ENCODE assay signal across 9 cellular contexts in genomic region chr17:29158515-29159275, GRCh38. TPM values are rescaled to one million over a fixed set of nuclear protein-coding genes. Genes with fewer than 3 reads are reported as not detected.
DNase-seq lines count a peak whose midpoint lies in the region; ATAC-seq and TF ChIP-seq lines count a peak whose summit lies in the region.
"Had no signal": no experiment of that assay in that cellular context is flagged by ENCODE, and none has a peak within 500 bp of the region (broad histone marks: within the 10 kb centered on the region; RNA-seq: fewer than 3 reads in every experiment).

No MANE protein-coding gene starts in this region.

- H3K27ac Mint-ChIP-seq in central memory CD8-positive, alpha-beta T cell (ENCODE audit: low read depth), result peak overlapping the region; percentile 6

- peaks cover 4% of the 10 kb centered on the region for H3K36me3 Mint-ChIP-seq in central memory CD8-positive, alpha-beta T cell (ENCODE audit: insufficient read depth)

- no peak for ATAC-seq in central memory CD8-positive, alpha-beta T cell (replicated peaks; ENCODE audit: extremely low read depth, poor library complexity, severe bottlenecking)
- ATAC-seq in HG02763 (IDR thresholded peaks at IDR 0.05; ENCODE audit: unreplicated experiment) (no peak), GM18909 (IDR thresholded peaks at IDR 0.05; ENCODE audit: poor library complexity, unreplicated experiment) (no peak)

- H3K4me3 Mint-ChIP-seq in central memory CD8-positive, alpha-beta T cell, result no peak overlapping the region

- no peak for TF ChIP-seq RAD21 in Ishikawa (IDR thresholded peaks at IDR 0.05; ENCODE audit: low read depth)

- H3K4me1 Mint-ChIP-seq in central memory CD8-positive, alpha-beta T cell, result peaks cover 24% of the 10 kb centered on the region

- DNase-seq in AG08396 (ENCODE audit: low spot score) (peak; percentile 90), mucosa of gallbladder (ENCODE audit: low spot score) (peak; percentile 33), NCI-H446 treated with DMSO at 0.1 percent for 48 hours (lab: John Stamatoyannopoulos, UW) (no peak), iPS-NIHi7 (ENCODE audit: extremely low spot score) (no peak)
- DNase-seq in central memory CD8-positive, alpha-beta T cell (ENCODE audit: low spot score in 2 of 2), result no peak
- DNase-seq: NCI-H1930 had no signal

- TF ChIP-seq EP300 in Ishikawa (IDR thresholded peaks at IDR 0.05; ENCODE audit: borderline replicate concordance), result 0 out of 2 replicates have a peak, but pooled peaks have one; percentile 56

- no peaks in the 10 kb centered on the region for H3K9me3 Mint-ChIP-seq in central memory CD8-positive, alpha-beta T cell

- no peaks in the 10 kb centered on the region for H3K27me3 Mint-ChIP-seq in central memory CD8-positive, alpha-beta T cell

TF ChIP-seq in Ishikawa, 13 proteins besides CTCF, POLR2A, EP300 and RAD21:
- TF ChIP-seq NFIC (IDR thresholded peaks at IDR 0.05), result peak; percentile 23; the same call in 1 of the 2 replicates
- TF ChIP-seq CREB1 (IDR thresholded peaks at IDR 0.05; ENCODE audit: low read depth), result no peak
- no peak for TF ChIP-seq TAF1 (IDR thresholded peaks at IDR 0.05; ENCODE audit: low read depth)
- TF ChIP-seq TCF12 (IDR thresholded peaks at IDR 0.05; ENCODE audit: low read depth), result no peak
- peak; percentile 90 for TF ChIP-seq TEAD4 (IDR thresholded peaks at IDR 0.05)
- TF ChIP-seq REST (IDR thresholded peaks at IDR 0.05; ENCODE audit: low read depth), result no peak
- no peak for TF ChIP-seq CEBPB (IDR thresholded peaks at IDR 0.05)
- TF ChIP-seq MAX (IDR thresholded peaks at IDR 0.05), result peak; percentile 25; the same call in 1 of the 2 replicates
- TF ChIP-seq ZBTB7A (IDR thresholded peaks at IDR 0.05; ENCODE audit: low read depth), result peak; percentile 67

RNA-seq across cellular contexts. Expression of gene MYO18A, which starts 21.5 kb away (rescaled TPM):
- total RNA-seq in mucosa of gallbladder, result 198 TPM

Comparison
In these comparisons a context has a peak if more than half of its experiments do, and no peak if none do; other contexts are left out.
1. DNase-seq: peak in AG08396 (single experiment) and mucosa of gallbladder (single experiment); none in central memory CD8-positive, alpha-beta T cell (0 of 2), NCI-H446 treated with DMSO at 0.1 percent for 48 hours (single experiment) and iPS-NIHi7 (single experiment).